In the genomic region with DNA sequence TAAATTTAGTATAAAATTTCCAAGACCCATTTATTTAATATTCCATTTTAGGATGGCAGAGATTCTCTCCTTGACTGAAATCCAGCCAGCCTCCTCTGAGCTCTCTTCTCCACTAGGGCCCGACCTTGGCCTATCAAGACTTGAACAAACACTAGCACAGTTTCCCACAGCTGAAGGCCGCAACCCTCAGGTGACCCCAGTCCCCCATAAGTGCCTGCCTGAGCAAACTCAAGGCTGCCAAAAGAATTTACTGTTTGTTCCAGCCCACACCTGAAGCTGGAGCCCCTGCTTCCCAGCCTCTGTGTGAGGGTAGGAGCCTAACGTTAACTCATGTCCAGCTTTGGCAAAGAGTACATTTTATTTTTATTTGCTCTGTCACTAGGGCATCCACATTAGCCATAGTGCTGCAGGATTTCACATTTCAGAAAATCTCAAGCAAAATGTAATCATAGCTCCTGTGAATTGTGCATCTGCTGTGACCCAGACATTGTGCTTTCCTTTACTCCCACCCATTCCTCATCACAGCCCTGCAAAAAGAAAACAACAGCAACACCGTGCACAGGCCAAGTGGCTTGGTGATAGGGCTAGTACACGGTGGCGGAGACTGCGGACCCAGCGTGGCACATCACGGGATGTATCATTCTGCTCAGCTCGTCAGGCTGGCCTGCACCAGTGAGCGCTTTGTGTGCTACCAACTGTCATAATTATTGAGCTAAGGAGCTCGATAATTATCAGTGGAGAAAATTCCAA, we compare ENCODE assay signal across 20 cellular contexts.
"Had no signal": no experiment of that assay in that cellular context is flagged by ENCODE, and none has a peak within 500 bp of the region (broad histone marks: within the 10 kb centered on the region; RNA-seq: fewer than 3 reads in every experiment).

No MANE protein-coding gene starts in this region.

- H3K27ac Mint-ChIP-seq: memory B cell; mesothelial cell of epicardium; natural killer cell; stimulated activated effector memory CD8-positive, alpha-beta T cell treated with anti-CD3 and anti-CD28 coated beads, Interleukin-12 subunit alpha, Interleukin-12 subunit beta, amount 100 ng/mL, for 72 hours had no signal

- ATAC-seq: natural killer cell; stimulated activated effector memory CD8-positive, alpha-beta T cell treated with anti-CD3 and anti-CD28 coated beads, Interleukin-12 subunit alpha, Interleukin-12 subunit beta, amount 100 ng/mL, for 72 hours; stimulated activated naive CD8-positive, alpha-beta T cell treated with anti-CD3 and anti-CD28 coated beads, Interleukin-15, Interleukin-2, amounts not matched to agents 100 U/mL and 50 U/mL, for 24 hours had no signal

- H3K9me3 Mint-ChIP-seq: memory B cell, mesothelial cell of epicardium had no signal

- H3K36me3 Mint-ChIP-seq: memory B cell; mesothelial cell of epicardium; natural killer cell; stimulated activated effector memory CD8-positive, alpha-beta T cell treated with anti-CD3 and anti-CD28 coated beads, Interleukin-12 subunit alpha, Interleukin-12 subunit beta, amount 100 ng/mL, for 72 hours had no signal

- H3K4me1 Mint-ChIP-seq: memory B cell; mesothelial cell of epicardium; natural killer cell; stimulated activated effector memory CD8-positive, alpha-beta T cell treated with anti-CD3 and anti-CD28 coated beads, Interleukin-12 subunit alpha, Interleukin-12 subunit beta, amount 100 ng/mL, for 72 hours had no signal

- DNase-seq: central memory CD4-positive, alpha-beta T cell; effector CD4-positive, alpha-beta T cell; foreskin melanocyte; head of caudate nucleus; left ventricle myocardium inferior; lower lobe of right lung; natural killer cell; stimulated activated CD4-positive, alpha-beta T cell treated with anti-CD3 and anti-CD28 coated beads, Interleukin-4, amount 100 ng/mL, for 1 hour; stimulated activated CD8-positive, alpha-beta memory T cell treated with anti-CD3 and anti-CD28 coated beads, Interleukin-4, amount 100 ng/mL, for 48 hours; stimulated activated naive CD8-positive, alpha-beta T cell treated with anti-CD3 and anti-CD28 coated beads, Interleukin-15, Interleukin-2, amounts not matched to agents 100 U/mL and 50 U/mL, for 24 hours; thyroid gland had no signal

- H3K36me3 ChIP-seq: left ventricle myocardium inferior, lower lobe of right lung, right atrium auricular region, suprapubic skin, thyroid gland, upper lobe of left lung had no signal

- H3K4me1 ChIP-seq: left ventricle myocardium inferior, lower lobe of right lung, right atrium auricular region, suprapubic skin, thyroid gland had no signal

- H3K27me3 Mint-ChIP-seq: memory B cell had no signal

- H3K4me3 Mint-ChIP-seq: memory B cell; mesothelial cell of epicardium; natural killer cell; stimulated activated effector memory CD8-positive, alpha-beta T cell treated with anti-CD3 and anti-CD28 coated beads, Interleukin-12 subunit alpha, Interleukin-12 subunit beta, amount 100 ng/mL, for 72 hours had no signal

- H3K9me3 ChIP-seq: left ventricle myocardium inferior, lower lobe of right lung, right atrium auricular region, suprapubic skin, thyroid gland, upper lobe of left lung had no signal

- H3K27me3 ChIP-seq: hepatocyte, right atrium auricular region, suprapubic skin, thyroid gland, upper lobe of left lung had no signal

- FAIRE-seq: islet of Langerhans had no signal

- H3K27ac ChIP-seq: coronary artery, hepatocyte, left ventricle myocardium inferior, lower lobe of right lung, right atrium auricular region, suprapubic skin, thyroid gland, upper lobe of left lung had no signal

- H2AFZ ChIP-seq: hepatocyte had no signal

- H3K79me2 ChIP-seq: hepatocyte had no signal

- H3K4me3 ChIP-seq: coronary artery, hepatocyte, left ventricle myocardium inferior, lower lobe of right lung, right atrium auricular region, suprapubic skin, thyroid gland, upper lobe of left lung had no signal

- H3K4me2 ChIP-seq: hepatocyte had no signal
